Comparison of ENCODE assay signal across 22 cellular contexts in genomic region chr4:140212646-140213045, GRCh38.
"Had no signal": no experiment of that assay in that cellular context is flagged by ENCODE, and none has a peak within 500 bp of the region (broad histone marks: within the 10 kb centered on the region; RNA-seq: fewer than 3 reads in every experiment).

No MANE protein-coding gene starts in this region.

- H3K27ac ChIP-seq: coronary artery, epithelial cell of prostate, gastroesophageal sphincter, neural progenitor cell, sigmoid colon, thoracic aorta, WERI-Rb-1 had no signal

- H3K36me3 ChIP-seq: gastroesophageal sphincter, neural progenitor cell, sigmoid colon, thoracic aorta, WERI-Rb-1 had no signal

- DNase-seq: activated naive CD4-positive, alpha-beta T cell treated with Interleukin-2 at 50 U/mL for 16 hours; activated naive CD8-positive, alpha-beta T cell treated with anti-CD3 and anti-CD28 coated beads for 36 hours; activated T-cell treated with anti-CD3 and anti-CD28 coated beads, Interleukin-2, amount 50 U/mL, for 24 hours; head of caudate nucleus; islet precursor cell; left cardiac atrium; naive thymus-derived CD8-positive, alpha-beta T cell; posterior cingulate gyrus; retina; sigmoid colon; stimulated activated CD4-positive, alpha-beta T cell treated with anti-CD3 and anti-CD28 coated beads, Interleukin-4, amount 100 ng/mL, for 1 hour; stimulated activated naive CD4-positive, alpha-beta T cell; T-helper 1 cell; WERI-Rb-1 had no signal

- H3K4me1 ChIP-seq: gastroesophageal sphincter, neural progenitor cell, sigmoid colon had no signal

- H3K9ac ChIP-seq: neural progenitor cell had no signal

- H2AFZ ChIP-seq: neural progenitor cell had no signal

- FAIRE-seq: astrocyte, TTC549 had no signal

- H3K4me2 ChIP-seq: neural progenitor cell had no signal

- H3K27me3 ChIP-seq: gastroesophageal sphincter, neural progenitor cell, sigmoid colon had no signal

- ATAC-seq: activated T-helper 17 cell treated with anti-CD3 and anti-CD28 coated beads, Interleukin-2, amount 50 U/mL, for 72 hours; gastroesophageal sphincter; left cardiac atrium; naive thymus-derived CD8-positive, alpha-beta T cell had no signal

- H3K4me3 ChIP-seq: coronary artery, gastroesophageal sphincter, neural progenitor cell, sigmoid colon, thoracic aorta had no signal

- H3K9me3 ChIP-seq: gastroesophageal sphincter, sigmoid colon, thoracic aorta had no signal
